ENCODE assay signal across 16 cellular contexts in genomic region chr3:62094461-62094860, GRCh38.
DNase-seq lines count a peak whose midpoint lies in the region; ATAC-seq and TF ChIP-seq lines count a peak whose summit lies in the region.
"Had no signal": no experiment of that assay in that cellular context is flagged by ENCODE, and none has a peak within 500 bp of the region (broad histone marks: within the 10 kb centered on the region; RNA-seq: fewer than 3 reads in every experiment).

No MANE protein-coding gene starts in this region.

- H3K27me3 ChIP-seq in right atrium auricular region (no peaks in the 10 kb centered on the region), gastrocnemius medialis (no peaks in the 10 kb centered on the region), sigmoid colon (no peaks in the 10 kb centered on the region)

- H3K36me3 ChIP-seq in right atrium auricular region = no peaks in the 10 kb centered on the region
- H3K36me3 ChIP-seq in gastrocnemius medialis = no peaks in the 10 kb centered on the region
- no peaks in the 10 kb centered on the region for H3K36me3 ChIP-seq in sigmoid colon

- H3K27me3 Mint-ChIP-seq in nephron progenitor cell (ENCODE audit: low read depth, poor library complexity) = no peaks in the 10 kb centered on the region

- in situ Hi-C loops in gastrocnemius medialis (cut with MboI; ENCODE audit: low sequenced_read_pairs in 4 of 4) = loop anchor here in 1 of 4 donors (10.0 kb wide), 1 partner anchor 70 kb away; no protein-coding TSS in a partner anchor

- TF ChIP-seq EP300 in sigmoid colon (IDR thresholded peaks at IDR 0.05) = no peak

- H3K27ac ChIP-seq in right atrium auricular region = peak overlapping the region; percentile 16 to 84
- peak overlapping the region; percentile 87 to 95 (median 90) for H3K27ac ChIP-seq in gastrocnemius medialis
- no peak overlapping the region for H3K27ac ChIP-seq in sigmoid colon

- H3K4me3 Mint-ChIP-seq in nephron progenitor cell = no peak overlapping the region
- H3K4me3 Mint-ChIP-seq: CD4-positive, alpha-beta memory T cell; GM23338 had no signal

- WGBS in sigmoid colon, 2 donors = 91 to 94% methylated on average over 5 of the region's 5 CpGs

- H3K4me3 ChIP-seq in right atrium auricular region (no peak overlapping the region), gastrocnemius medialis (no peak overlapping the region), sigmoid colon (no peak overlapping the region)
- H3K4me3 ChIP-seq: GM23338 had no signal

- peaks cover 13% of the 10 kb centered on the region for H3K36me3 Mint-ChIP-seq in nephron progenitor cell (ENCODE audit: low read depth)
- H3K36me3 Mint-ChIP-seq: CD4-positive, alpha-beta memory T cell had no signal

- no peak for DNase-seq in right atrium auricular region (ENCODE audit: low spot score)
- DNase-seq in left cardiac atrium = no peak
- DNase-seq in cerebellar cortex (ENCODE audit: low spot score) = peak; percentile 57
- no peak for DNase-seq in nephron progenitor cell
- no peak for DNase-seq in gastrocnemius medialis
- no peak for DNase-seq in sigmoid colon
- no peak for DNase-seq in DMS114 treated with DMSO at 0.1 percent for 48 hours (lab: John Stamatoyannopoulos, UW; ENCODE audit: unreplicated experiment)
- DNase-seq: Calu3; CD4-positive, alpha-beta memory T cell; COR-L47; DMS153; DMS79; EL; GF-D8; HCEC 1CT had no signal

- no peaks in the 10 kb centered on the region for H3K9me3 ChIP-seq in right atrium auricular region
- H3K9me3 ChIP-seq in gastrocnemius medialis = no peaks in the 10 kb centered on the region
- H3K9me3 ChIP-seq in sigmoid colon = no peaks in the 10 kb centered on the region

- intact Hi-C loops in left cardiac atrium (cut with DNase I) (loop anchor here in 1 of 2 donors (10.0 kb wide), 1 partner anchor 70 kb away; no protein-coding TSS in a partner anchor), gastrocnemius medialis (cut with DNase I; ENCODE audit: low total_unique reads) (loop anchor here (2.0 kb wide), 1 partner anchor 54 kb away; no protein-coding TSS in a partner anchor), sigmoid colon (cut with DNase I) (no loop called here)

- H3K4me1 Mint-ChIP-seq in nephron progenitor cell = peaks cover 21% of the 10 kb centered on the region
- H3K4me1 Mint-ChIP-seq: CD4-positive, alpha-beta memory T cell had no signal

- no peak for ATAC-seq in left cardiac atrium
- ATAC-seq in gastrocnemius medialis = no peak
- ATAC-seq: GM23338 had no signal

- peak overlapping the region; percentile 14 for H3K27ac Mint-ChIP-seq in nephron progenitor cell
- H3K27ac Mint-ChIP-seq: CD4-positive, alpha-beta memory T cell; GM23338 had no signal

- H3K9me3 Mint-ChIP-seq in nephron progenitor cell = no peaks in the 10 kb centered on the region
- H3K9me3 Mint-ChIP-seq: GM23338 had no signal

- H3K4me1 ChIP-seq in right atrium auricular region (peaks cover 0 to 52% of the 10 kb centered on the region in 2 donors), gastrocnemius medialis (peaks cover 55 to 69% of the 10 kb centered on the region in 2 donors), sigmoid colon (peaks cover 0 to 53% (median 35%) of the 10 kb centered on the region in 4 donors)

- TF ChIP-seq POLR2A in gastrocnemius medialis (IDR thresholded peaks at IDR 0.05) = no peak
- TF ChIP-seq POLR2A in sigmoid colon (IDR thresholded peaks at IDR 0.05) = no peak

- TF ChIP-seq CTCF in right atrium auricular region (IDR thresholded peaks at IDR 0.05) = no peak
- no peak for TF ChIP-seq CTCF in nephron progenitor cell (IDR thresholded peaks at IDR 0.05)
- no peak for TF ChIP-seq CTCF in gastrocnemius medialis (IDR thresholded peaks at IDR 0.05 in 4 of 5, conservative IDR thresholded peaks at IDR 0.05 in 1 of 5)
- no peak for TF ChIP-seq CTCF in sigmoid colon (IDR thresholded peaks at IDR 0.05)

Comparison
In these comparisons a context has a peak if more than half of its experiments do, and no peak if none do; other contexts are left out.
1. H3K27ac ChIP-seq: peak in right atrium auricular region (2 of 2) and gastrocnemius medialis (4 of 4); none in sigmoid colon (0 of 4).